1 cellular context compared by ENCODE assay signal in genomic region chr7:30549933-30550493, GRCh38.
TF ChIP-seq lines count a peak whose summit lies in the region.

No MANE protein-coding gene starts in this region.

TF ChIP-seq in GM23338, 12 proteins besides CTCF, POLR2A, EP300 and RAD21 (continued from another document):
- TF ChIP-seq REST (IDR thresholded peaks at IDR 0.05; ENCODE audit: unreplicated experiment), result no peak
- no peak for TF ChIP-seq JUNB (IDR thresholded peaks at IDR 0.05; ENCODE audit: unreplicated experiment)
- no peak for TF ChIP-seq ZNF114 (CRISPR knock-in tag; IDR thresholded peaks at IDR 0.05)
- TF ChIP-seq EZH2 (IDR thresholded peaks at IDR 0.05; ENCODE audit: low read depth, unreplicated experiment), result no peak
- TF ChIP-seq STAT1 (IDR thresholded peaks at IDR 0.05; ENCODE audit: unreplicated experiment), result no peak
- no peak for TF ChIP-seq ETS1 (IDR thresholded peaks at IDR 0.05)
- TF ChIP-seq NANOG (IDR thresholded peaks at IDR 0.05; ENCODE audit: borderline replicate concordance), result no peak
TF ChIP-seq in GM23338: peak in this region for 0.
